8 cellular contexts compared by ENCODE assay signal in the genomic region with DNA sequence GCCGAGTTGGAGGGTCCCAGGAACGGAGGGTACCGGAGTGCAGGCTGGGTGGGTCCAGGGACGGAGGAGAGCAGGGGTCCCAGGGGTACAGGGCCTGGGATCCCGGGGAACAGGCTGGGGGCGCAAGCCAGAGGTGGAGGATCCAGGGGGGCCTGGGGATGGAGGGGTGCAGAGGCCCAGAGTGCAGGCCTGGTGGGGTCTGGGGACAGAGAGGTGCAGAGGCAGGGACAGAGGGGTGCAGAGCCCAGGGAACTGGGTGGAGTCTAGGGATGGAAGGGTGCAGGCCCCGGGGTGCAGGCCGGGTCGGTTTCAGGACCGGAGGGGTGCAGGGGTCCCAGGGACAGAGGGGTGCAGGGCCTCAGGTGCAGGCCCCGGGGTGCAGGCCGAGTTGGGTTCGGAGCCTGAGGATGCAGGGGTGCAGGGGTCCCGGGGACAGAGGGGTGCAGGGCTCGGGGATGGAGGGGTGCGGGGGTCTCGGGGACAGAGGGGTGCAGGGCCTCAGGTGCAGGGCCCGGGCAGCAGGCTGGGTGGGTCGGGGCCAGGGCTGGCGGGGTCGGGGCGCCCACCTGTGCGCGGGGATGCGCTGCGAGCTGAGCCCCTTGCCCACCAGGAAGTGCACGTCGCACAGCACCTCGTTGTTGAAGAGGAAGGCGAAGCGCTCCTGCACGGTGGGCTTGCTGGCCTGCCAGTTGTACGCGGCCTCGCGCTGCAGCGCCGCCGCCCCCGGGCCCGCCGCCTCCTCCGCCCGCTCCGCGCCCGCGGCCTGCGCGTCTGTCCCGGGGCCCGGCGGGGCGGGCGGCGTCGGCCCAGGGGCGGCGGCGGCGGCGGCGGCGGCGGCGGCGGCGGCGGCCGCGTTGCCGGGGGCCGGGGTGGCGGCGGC. TPM values are rescaled to one million over a fixed set of nuclear protein-coding genes. Genes with fewer than 3 reads are reported as not detected.
DNase-seq lines count a peak whose midpoint lies in the region; ATAC-seq and TF ChIP-seq lines count a peak whose summit lies in the region.

No MANE protein-coding gene starts in this region.

- DNase-seq in CD14-positive monocyte (ENCODE audit: low spot score) (no peak), HL-60 (ENCODE audit: low read depth in 1 of 2, low spot score in 1 of 2) (peak in 1 of 2 experiments; percentile 37), left ventricle myocardium superior (peak; percentile 55), skeletal muscle cell (ENCODE audit: low read depth) (no peak), NCI-H510A treated with DMSO at 0.1 percent for 48 hours (lab: John Stamatoyannopoulos, UW) (no peak)
- DNase-seq in activated T-helper 2 cell treated with anti-CD3 and anti-CD28 coated beads, Interferon-gamma antibody, Interleukin-2, Interleukin-4, amounts not matched to agents 10 μg/mL and 5 μg/mL and 100 μg/mL, durations not matched to agents 14 hours and 24 hours and 36 hours (ENCODE audit: low spot score), result no peak

- H3K9me3 Mint-ChIP-seq in CD14-positive monocyte, result peaks cover 0 to 3% (median 0%) of the 10 kb centered on the region in 7 donors
- no peaks in the 10 kb centered on the region for H3K9me3 Mint-ChIP-seq in activated T-helper 2 cell treated with anti-CD3 and anti-CD28 coated beads, Interferon-gamma antibody, Interleukin-2, Interleukin-4, amounts not matched to agents 10 μg/mL and 5 μg/mL and 100 μg/mL, durations not matched to agents 14 hours and 24 hours and 36 hours

- H3K4me3 ChIP-seq in HL-60 (replicated peaks; ENCODE audit: insufficient read depth, low read length) (peak overlapping the region; percentile 76), skeletal muscle cell (ENCODE audit: low read depth, low read length) (peak overlapping the region; percentile 69)

- TF ChIP-seq CTCF in CD14-positive monocyte (IDR thresholded peaks at IDR 0.05), result no peak
- TF ChIP-seq CTCF in HL-60 (IDR thresholded peaks at IDR 0.05; ENCODE audit: insufficient read depth, low read length), result no peak

- ATAC-seq in left ventricle myocardium superior, result peak; percentile 7
- ATAC-seq in GM18873 (IDR thresholded peaks at IDR 0.05; ENCODE audit: low FRiP score, unreplicated experiment), result no peak
- no peak for ATAC-seq in GM18519 (IDR thresholded peaks at IDR 0.05; ENCODE audit: low FRiP score, unreplicated experiment)

- intact Hi-C loops in CD14-positive monocyte (cut with micrococcal nuclease), result loop anchor here in 1 of 2 donors (5.0 kb wide), 1 partner anchor 52 kb away; no protein-coding TSS in a partner anchor
- intact Hi-C loops in activated T-helper 2 cell treated with anti-CD3 and anti-CD28 coated beads, Interferon-gamma antibody, Interleukin-2, Interleukin-4, amounts not matched to agents 10 μg/mL and 5 μg/mL and 100 μg/mL, durations not matched to agents 14 hours and 24 hours and 36 hours (cut with micrococcal nuclease), result loop anchor here (5.0 to 10.0 kb wide), 2 partner anchors 72 to 140 kb away; partner anchors contain the start of gene AP3D1
- intact Hi-C loops in left ventricle myocardium superior (cut with micrococcal nuclease), result no loop called here

- peaks cover 4 to 21% of the 10 kb centered on the region in 2 donors for H3K36me3 Mint-ChIP-seq in CD14-positive monocyte
- peaks cover 6% of the 10 kb centered on the region for H3K36me3 Mint-ChIP-seq in activated T-helper 2 cell treated with anti-CD3 and anti-CD28 coated beads, Interferon-gamma antibody, Interleukin-2, Interleukin-4, amounts not matched to agents 10 μg/mL and 5 μg/mL and 100 μg/mL, durations not matched to agents 14 hours and 24 hours and 36 hours (ENCODE audit: low read depth)

- H3K27me3 ChIP-seq in HL-60 (ENCODE audit: insufficient read depth, poor library complexity, severe bottlenecking), result no peaks in the 10 kb centered on the region

- H3K4me1 Mint-ChIP-seq in CD14-positive monocyte, result peaks cover 26% of the 10 kb centered on the region
- peaks cover 7% of the 10 kb centered on the region for H3K4me1 Mint-ChIP-seq in activated T-helper 2 cell treated with anti-CD3 and anti-CD28 coated beads, Interferon-gamma antibody, Interleukin-2, Interleukin-4, amounts not matched to agents 10 μg/mL and 5 μg/mL and 100 μg/mL, durations not matched to agents 14 hours and 24 hours and 36 hours (ENCODE audit: low read depth)

- H3K27ac ChIP-seq in HL-60 (replicated peaks), result no peak overlapping the region

- H3K4me3 Mint-ChIP-seq in CD14-positive monocyte, result peak overlapping the region; percentile 59 to 68
- peak overlapping the region; percentile 70 for H3K4me3 Mint-ChIP-seq in activated T-helper 2 cell treated with anti-CD3 and anti-CD28 coated beads, Interferon-gamma antibody, Interleukin-2, Interleukin-4, amounts not matched to agents 10 μg/mL and 5 μg/mL and 100 μg/mL, durations not matched to agents 14 hours and 24 hours and 36 hours (ENCODE audit: low read depth)

- H3K27me3 Mint-ChIP-seq in CD14-positive monocyte (ENCODE audit: low read depth in 3 of 3), result peaks cover 0 to 1% (median 0%) of the 10 kb centered on the region in 3 donors
- H3K27me3 Mint-ChIP-seq in activated T-helper 2 cell treated with anti-CD3 and anti-CD28 coated beads, Interferon-gamma antibody, Interleukin-2, Interleukin-4, amounts not matched to agents 10 μg/mL and 5 μg/mL and 100 μg/mL, durations not matched to agents 14 hours and 24 hours and 36 hours (ENCODE audit: low read depth), result no peaks in the 10 kb centered on the region

- H3K27ac Mint-ChIP-seq in CD14-positive monocyte, result peak overlapping the region in 1 of 7 donors; percentile 25
- no peak overlapping the region for H3K27ac Mint-ChIP-seq in activated T-helper 2 cell treated with anti-CD3 and anti-CD28 coated beads, Interferon-gamma antibody, Interleukin-2, Interleukin-4, amounts not matched to agents 10 μg/mL and 5 μg/mL and 100 μg/mL, durations not matched to agents 14 hours and 24 hours and 36 hours

RNA-seq across cellular contexts. Expression of gene BTBD2, which starts 0.5 kb away (rescaled TPM):
- 1 to 10 TPM; 2.8 to 3.3 TPM for polyA plus RNA-seq in CD14-positive monocyte
- total RNA-seq in activated T-helper 2 cell treated with anti-CD3 and anti-CD28 coated beads, Interferon-gamma antibody, Interleukin-2, Interleukin-4, amounts not matched to agents 10 μg/mL and 5 μg/mL and 100 μg/mL, durations not matched to agents 14 hours and 24 hours and 36 hours, result 41.3 and 47.0 TPM in 2 replicates
- total RNA-seq in left ventricle myocardium superior, result 65.6 TPM

RNA-seq across cellular contexts. Expression of gene MKNK2, which starts 36.1 kb away (rescaled TPM):
- 10 to 100 TPM; 16.9 to 21.8 TPM for polyA plus RNA-seq in CD14-positive monocyte
- total RNA-seq in activated T-helper 2 cell treated with anti-CD3 and anti-CD28 coated beads, Interferon-gamma antibody, Interleukin-2, Interleukin-4, amounts not matched to agents 10 μg/mL and 5 μg/mL and 100 μg/mL, durations not matched to agents 14 hours and 24 hours and 36 hours, result 161 and 176 TPM in 2 replicates
- 272 TPM for total RNA-seq in left ventricle myocardium superior
